21 cellular contexts compared by ENCODE assay signal in the genomic region with DNA sequence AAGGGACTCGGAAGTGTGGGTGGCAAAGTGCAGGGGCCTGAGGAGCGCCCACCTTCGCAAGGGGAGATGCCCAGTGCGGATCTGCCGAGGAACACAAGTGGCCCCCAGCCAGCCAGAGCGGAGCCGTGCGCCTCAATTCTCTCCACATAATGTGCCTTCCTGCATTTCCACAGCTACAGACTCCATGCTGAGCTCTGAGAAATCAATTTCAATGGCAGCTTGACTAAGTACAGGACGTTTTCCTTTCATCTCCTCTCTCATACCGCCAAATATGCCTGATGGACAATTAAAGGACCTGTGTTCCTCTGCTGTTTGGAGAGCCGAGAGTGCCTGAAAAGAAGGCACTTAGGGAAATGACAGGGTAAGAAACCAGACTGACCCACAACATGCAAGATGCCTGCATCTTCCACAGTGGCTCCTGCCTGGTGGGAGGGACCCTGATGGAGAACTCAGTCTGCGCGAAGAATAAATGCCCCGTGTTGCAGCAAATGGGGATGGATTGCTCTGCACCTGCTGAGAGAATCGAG. TPM values are rescaled to one million over a fixed set of nuclear protein-coding genes. Genes with fewer than 3 reads are reported as not detected.
"Had no signal": no experiment of that assay in that cellular context is flagged by ENCODE, and none has a peak within 500 bp of the region (broad histone marks: within the 10 kb centered on the region; RNA-seq: fewer than 3 reads in every experiment).

No MANE protein-coding gene starts in this region.

- H3K4me1 ChIP-seq: body of pancreas, left ventricle myocardium inferior, testis, upper lobe of left lung had no signal

- H3K4me3 ChIP-seq: body of pancreas, cardiac muscle cell, left ventricle myocardium inferior, smooth muscle cell, testis, upper lobe of left lung had no signal

- H3K27me3 ChIP-seq: body of pancreas, cardiac muscle cell, testis, upper lobe of left lung had no signal

- H3K27ac ChIP-seq: body of pancreas, cardiac muscle cell, left ventricle myocardium inferior, testis, upper lobe of left lung had no signal

- DNase-seq: activated B cell treated with CpG ODN at 0.5 μM for 24 hours; activated CD4-positive, alpha-beta T cell treated with anti-CD3 and anti-CD28 coated beads for 36 hours; activated CD4-positive, alpha-beta T cell treated with anti-CD3 and anti-CD28 coated beads, Interleukin-2, amount 50 U/mL, for 48 hours; activated gamma-delta T cell; anterior cingulate cortex; body of pancreas; dermis blood vessel endothelial cell; effector CD8-positive, alpha-beta T cell; hippocampal formation; left ventricle myocardium inferior; nucleus accumbens; stimulated activated CD4-positive, alpha-beta T cell treated with anti-CD3 and anti-CD28 coated beads, Interleukin-2, amount 100 ng/mL, for 48 hours; stimulated activated CD8-positive, alpha-beta memory T cell treated with anti-CD3 and anti-CD28 coated beads, Interleukin-4, amount 100 ng/mL, for 48 hours; stimulated activated naive B cell treated with anti-CD40 and anti-IgM and Interleukin-4, amounts not matched to agents 10 μg/mL and 1 μg/mL and 100 μg/mL, for 72 hours; T1000; testis had no signal

- H3K36me3 ChIP-seq: cardiac muscle cell, left ventricle myocardium inferior, upper lobe of left lung had no signal

- ATAC-seq: activated CD4-positive, alpha-beta T cell treated with anti-CD3 and anti-CD28 coated beads for 36 hours; body of pancreas; natural killer cell treated with Interleukin-12 subunit alpha and Interleukin-12 subunit beta and Interleukin-15 and Interleukin-18, amount 100 ng/mL, for 72 hours; sciatic nerve; stimulated activated naive B cell treated with anti-CD40 and anti-IgM and Interleukin-4, amounts not matched to agents 10 μg/mL and 1 μg/mL and 100 μg/mL, for 72 hours had no signal

- H3K9me3 ChIP-seq: body of pancreas, left ventricle myocardium inferior, testis, upper lobe of left lung had no signal

RNA-seq across cellular contexts. Expression of gene OLFM1, which starts 38.6 kb away (rescaled TPM):
- total RNA-seq: activated B cell treated with CpG ODN at 0.5 μM for 24 hours; activated CD4-positive, alpha-beta T cell treated with anti-CD3 and anti-CD28 coated beads for 36 hours; natural killer cell treated with Interleukin-12 subunit alpha and Interleukin-12 subunit beta and Interleukin-15 and Interleukin-18, amount 100 ng/mL, for 72 hours had no signal
